22 cellular contexts compared by ENCODE assay signal in the genomic region with DNA sequence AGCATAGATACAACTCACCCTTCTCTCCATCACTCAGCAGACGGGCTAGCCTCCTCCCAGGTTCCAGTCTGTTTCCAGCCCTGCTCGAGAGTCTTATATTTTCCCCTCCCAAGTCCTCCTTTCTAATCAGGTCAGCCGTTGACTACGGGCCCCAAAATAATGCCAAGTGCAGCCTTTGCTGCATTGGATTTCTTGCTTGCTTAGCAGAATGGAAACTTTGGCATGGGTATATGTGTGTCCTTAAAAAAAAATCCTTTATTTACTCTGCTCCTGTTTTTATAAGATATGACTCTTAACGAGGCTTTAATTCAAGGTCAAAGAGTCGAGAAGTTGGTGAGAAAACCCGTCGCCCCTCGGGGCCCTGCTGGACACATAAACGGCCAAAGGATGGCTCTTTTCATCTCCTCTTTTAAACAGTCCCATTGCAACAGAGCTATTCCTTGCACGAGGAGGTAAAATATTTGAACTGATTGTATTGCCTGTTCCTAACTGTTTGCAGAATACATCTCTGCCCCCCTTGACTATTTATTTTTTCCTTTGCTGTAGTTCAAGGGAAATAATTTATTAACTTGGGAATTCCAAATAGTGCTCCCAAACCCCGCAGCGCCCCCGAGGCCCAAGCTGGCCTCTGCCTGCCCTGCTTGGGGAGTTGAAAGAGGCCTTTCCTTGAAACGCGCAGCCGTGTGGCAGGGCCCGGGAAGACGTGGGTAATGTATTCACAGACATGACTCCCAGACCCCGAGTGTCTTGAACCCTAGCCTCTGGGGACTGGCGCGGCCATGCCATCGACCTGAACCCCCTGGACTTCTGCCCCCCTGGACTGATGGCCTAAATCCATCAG. TPM values are rescaled to one million over a fixed set of nuclear protein-coding genes. Genes with fewer than 3 reads are reported as not detected.
"Had no signal": no experiment of that assay in that cellular context is flagged by ENCODE, and none has a peak within 500 bp of the region (broad histone marks: within the 10 kb centered on the region; RNA-seq: fewer than 3 reads in every experiment).

No MANE protein-coding gene starts in this region.

- H3K4me3 Mint-ChIP-seq: activated CD4-positive, alpha-beta memory T cell treated with anti-CD3 and anti-CD28 coated beads, Interleukin-2, amount 10 ng/mL, durations not matched to agents 7 days and 5 days; activated naive CD4-positive, alpha-beta T cell treated with anti-CD3 and anti-CD28 coated beads for 36 hours; activated naive CD8-positive, alpha-beta T cell treated with anti-CD3 and anti-CD28 coated beads, Interleukin-2, amount 50 U/mL, for 24 hours; central memory CD8-positive, alpha-beta T cell; endodermal cell had no signal

- DNase-seq: activated CD4-positive, alpha-beta memory T cell treated with anti-CD3 and anti-CD28 coated beads, Interleukin-2, amount 10 ng/mL, durations not matched to agents 7 days and 5 days; activated CD4-positive, alpha-beta T cell treated with anti-CD3 and anti-CD28 coated beads for 48 hours; activated naive CD4-positive, alpha-beta T cell treated with anti-CD3 and anti-CD28 coated beads for 36 hours; activated naive CD8-positive, alpha-beta T cell treated with anti-CD3 and anti-CD28 coated beads, Interleukin-2, amount 50 U/mL, for 24 hours; activated T-cell treated with anti-CD3 and anti-CD28 coated beads, Interleukin-2, amount 50 U/mL, for 1 hour; anterior cingulate cortex; colonic mucosa; endodermal cell; foreskin fibroblast; kidney; left ventricle myocardium inferior; ovary; stimulated activated CD4-positive, alpha-beta T cell treated with anti-CD3 and anti-CD28 coated beads, Interleukin-12 subunit alpha, Interleukin-12 subunit beta, amount 100 ng/mL, for 4 hours; stimulated activated CD4-positive, alpha-beta T cell treated with anti-CD3 and anti-CD28 coated beads, Interleukin-1b, Interleukin-23, amount 100 ng/mL, for 48 hours; stimulated activated naive CD4-positive, alpha-beta T cell treated with Interleukin-2 at 50 U/mL for 16 hours; substantia nigra; uterus had no signal

- H3K4me1 ChIP-seq: colonic mucosa, left ventricle myocardium inferior, tibial nerve, uterus had no signal

- H3K27ac ChIP-seq: colonic mucosa, epithelial cell of prostate, left ventricle myocardium inferior, ovary, tibial nerve, uterus had no signal

- H3K9me3 ChIP-seq: colonic mucosa, ovary, uterus had no signal

- H3K27me3 ChIP-seq: colonic mucosa, ovary, tibial nerve, uterus had no signal

- H3K9me3 Mint-ChIP-seq: activated CD4-positive, alpha-beta memory T cell treated with anti-CD3 and anti-CD28 coated beads, Interleukin-2, amount 10 ng/mL, durations not matched to agents 7 days and 5 days; activated naive CD4-positive, alpha-beta T cell treated with anti-CD3 and anti-CD28 coated beads for 36 hours; activated naive CD8-positive, alpha-beta T cell treated with anti-CD3 and anti-CD28 coated beads, Interleukin-2, amount 50 U/mL, for 24 hours; central memory CD8-positive, alpha-beta T cell; endodermal cell had no signal

- H3K4me3 ChIP-seq: colonic mucosa, left ventricle myocardium inferior, ovary, tibial nerve, uterus had no signal

- H3K4me1 Mint-ChIP-seq: central memory CD8-positive, alpha-beta T cell had no signal

- ATAC-seq: activated naive CD8-positive, alpha-beta T cell treated with anti-CD3 and anti-CD28 coated beads, Interleukin-2, amount 50 U/mL, for 24 hours had no signal

- H3K36me3 ChIP-seq: colonic mucosa, left ventricle myocardium inferior, ovary, tibial nerve, uterus had no signal

- H3K27ac Mint-ChIP-seq: activated CD4-positive, alpha-beta memory T cell treated with anti-CD3 and anti-CD28 coated beads, Interleukin-2, amount 10 ng/mL, durations not matched to agents 7 days and 5 days; activated naive CD4-positive, alpha-beta T cell treated with anti-CD3 and anti-CD28 coated beads for 36 hours; activated naive CD8-positive, alpha-beta T cell treated with anti-CD3 and anti-CD28 coated beads, Interleukin-2, amount 50 U/mL, for 24 hours; endodermal cell had no signal

- H3K27me3 Mint-ChIP-seq: activated naive CD8-positive, alpha-beta T cell treated with anti-CD3 and anti-CD28 coated beads, Interleukin-2, amount 50 U/mL, for 24 hours had no signal

RNA-seq across cellular contexts. Expression of a gene that starts 42.9 kb away (rescaled TPM):
- total RNA-seq: left ventricle myocardium inferior; renal cortical epithelial cell; T-helper 2 cell treated with Interferon-gamma antibody and Interleukin-4, amounts not matched to agents 100 ng/mL and 5 ng/mL, for 36 hours had no signal
